Comparison of ENCODE assay signal across 15 cellular contexts in the genomic region with DNA sequence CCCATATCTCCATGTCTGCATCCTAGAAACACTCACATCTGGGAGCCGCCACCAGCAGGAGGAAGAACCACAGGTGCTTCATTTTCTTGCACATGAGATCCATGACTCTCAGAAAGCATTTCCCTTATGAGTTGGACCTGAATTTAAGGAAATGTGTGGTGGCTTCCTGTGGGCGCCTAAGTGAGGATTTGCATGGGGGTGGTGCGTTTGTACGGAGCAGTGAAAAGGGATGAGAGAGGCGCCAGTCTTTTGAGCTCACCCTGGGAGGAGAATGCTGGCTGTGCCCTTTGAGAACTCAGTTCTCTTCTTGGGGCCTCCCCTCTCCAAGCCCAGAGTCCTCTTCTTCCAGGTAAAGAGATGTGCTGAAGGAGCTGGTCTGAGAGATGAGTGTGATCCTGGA.
A peak's percentile ranks its signal among the peaks of the same experiment; 100 is the strongest.
DNase-seq lines count a peak whose midpoint lies in the region; ATAC-seq and TF ChIP-seq lines count a peak whose summit lies in the region.
"Had no signal": no experiment of that assay in that cellular context is flagged by ENCODE, and none has a peak within 500 bp of the region (broad histone marks: within the 10 kb centered on the region; RNA-seq: fewer than 3 reads in every experiment).

No MANE protein-coding gene starts in this region.

- H3K9me3 ChIP-seq in BLaER1: no peaks in the 10 kb centered on the region
- H3K9me3 ChIP-seq in Loucy (ENCODE audit: insufficient read depth, low read depth, low read length): peaks cover 12% of the 10 kb centered on the region; the same call in 1 of the 2 replicates

- peak; percentile 29 for TF ChIP-seq POLR2A in GM18951 (IDR thresholded peaks at IDR 0.05; ENCODE audit: extremely low read depth, insufficient read depth, insufficient read length)

- H3K27me3 ChIP-seq in BLaER1 (no peaks in the 10 kb centered on the region), Loucy (ENCODE audit: insufficient read depth, low read length, poor library complexity, severe bottlenecking) (no peaks in the 10 kb centered on the region)

- no peaks in the 10 kb centered on the region for H3K9me3 Mint-ChIP-seq in stimulated activated memory B cell treated with anti-CD40 and anti-IgM and Interleukin-4, amounts not matched to agents 10 μg/mL and 1 μg/mL and 100 μg/mL, for 72 hours
- H3K9me3 Mint-ChIP-seq: CD4-positive, alpha-beta memory T cell had no signal

- peak overlapping the region; percentile 55 for H3K27ac ChIP-seq in BLaER1
- H3K27ac ChIP-seq: C4-2B had no signal

- H4K20me1 ChIP-seq in BLaER1 (no peaks in the 10 kb centered on the region), Loucy (ENCODE audit: insufficient read depth, low read length, poor library complexity, severe bottlenecking) (no peaks in the 10 kb centered on the region)

- no peak for DNase-seq in ureter (ENCODE audit: low spot score)
- DNase-seq in NCI-H2171 treated with DMSO at 0.1 percent for 48 hours (lab: John Stamatoyannopoulos, UW): no peak
- DNase-seq: 8988T, DMS79, GF-D8, HCEC 1CT, HFFc6, IMR-90 had no signal

- peak overlapping the region; percentile 70 for H3K4me2 ChIP-seq in BLaER1
- H3K4me2 ChIP-seq in Loucy (ENCODE audit: low read depth, low read length, poor library complexity, severe bottlenecking): no peak overlapping the region

- in situ Hi-C loops in GM18951 (cut with MboI; ENCODE audit: low sequenced_read_pairs, unreplicated experiment): no loop called here

- no peak for TF ChIP-seq CTCF in Loucy (conservative IDR thresholded peaks at IDR 0.05; ENCODE audit: low read length)

- no peaks in the 10 kb centered on the region for H3K79me2 ChIP-seq in Loucy (ENCODE audit: insufficient read depth, low read length)

- H3F3A ChIP-seq in Loucy (ENCODE audit: low read depth): no peaks in the 10 kb centered on the region

- H3K9ac ChIP-seq in BLaER1 (no peak overlapping the region), Loucy (ENCODE audit: low read depth, low read length, poor library complexity, severe bottlenecking) (peak overlapping the region; percentile 13)

- H3K27me3 Mint-ChIP-seq in stimulated activated memory B cell treated with anti-CD40 and anti-IgM and Interleukin-4, amounts not matched to agents 10 μg/mL and 1 μg/mL and 100 μg/mL, for 72 hours: peaks cover 42% of the 10 kb centered on the region

- no peak overlapping the region for H3K27ac Mint-ChIP-seq in stimulated activated memory B cell treated with anti-CD40 and anti-IgM and Interleukin-4, amounts not matched to agents 10 μg/mL and 1 μg/mL and 100 μg/mL, for 72 hours
- H3K27ac Mint-ChIP-seq: CD4-positive, alpha-beta memory T cell; HFFc6 had no signal

- H3K4me1 ChIP-seq in BLaER1 (peaks cover 50% of the 10 kb centered on the region), Loucy (ENCODE audit: insufficient read depth, low read length, poor library complexity, severe bottlenecking) (peaks cover 7% of the 10 kb centered on the region)

- no peaks in the 10 kb centered on the region for H3K36me3 Mint-ChIP-seq in stimulated activated memory B cell treated with anti-CD40 and anti-IgM and Interleukin-4, amounts not matched to agents 10 μg/mL and 1 μg/mL and 100 μg/mL, for 72 hours

- H3K4me3 ChIP-seq in BLaER1 (0 out of 2 replicates have a peak overlapping the region, but pooled peaks have one; percentile 22), Loucy (ENCODE audit: low read length, poor library complexity, severe bottlenecking) (no peak overlapping the region)

- H3K4me1 Mint-ChIP-seq in stimulated activated memory B cell treated with anti-CD40 and anti-IgM and Interleukin-4, amounts not matched to agents 10 μg/mL and 1 μg/mL and 100 μg/mL, for 72 hours: no peaks in the 10 kb centered on the region

- H3K36me3 ChIP-seq in BLaER1 (no peaks in the 10 kb centered on the region), Loucy (ENCODE audit: insufficient read depth, low read length) (no peaks in the 10 kb centered on the region)

- H3K4me3 Mint-ChIP-seq in stimulated activated memory B cell treated with anti-CD40 and anti-IgM and Interleukin-4, amounts not matched to agents 10 μg/mL and 1 μg/mL and 100 μg/mL, for 72 hours: peak overlapping the region; percentile 49
- H3K4me3 Mint-ChIP-seq: CD4-positive, alpha-beta memory T cell; HFFc6 had no signal

- H3K9me2 ChIP-seq in Loucy (replicated peaks; ENCODE audit: low read depth, low read length): no peaks in the 10 kb centered on the region

- ATAC-seq in stimulated activated memory B cell treated with anti-CD40 and anti-IgM and Interleukin-4, amounts not matched to agents 10 μg/mL and 1 μg/mL and 100 μg/mL, for 72 hours: no peak
- no peak for ATAC-seq in GM21515 (IDR thresholded peaks at IDR 0.05; ENCODE audit: unreplicated experiment)

- no peak overlapping the region for H2AFZ ChIP-seq in Loucy (ENCODE audit: low read length)
